8 cellular contexts compared by ENCODE assay signal in genomic region chr19:49639401-49640112, GRCh38. TPM values are rescaled to one million over a fixed set of nuclear protein-coding genes. Genes with fewer than 3 reads are reported as not detected.
DNase-seq lines count a peak whose midpoint lies in the region; ATAC-seq and TF ChIP-seq lines count a peak whose summit lies in the region.

No MANE protein-coding gene starts in this region.

- TF ChIP-seq RAD21 in neural cell (conservative IDR thresholded peaks at IDR 0.05), result no peak

- H3K9ac ChIP-seq in BLaER1 treated with 17β-estradiol and CSF1 and Interleukin-3, amounts not matched to agents 10 nM and 100 nM, result peak overlapping the region; percentile 69 to 88 (median 80)
- H3K9ac ChIP-seq in neural cell (ENCODE audit: low read length), result peak overlapping the region; percentile 48

- peaks cover 49 to 81% (median 79%) of the 10 kb centered on the region in 10 experiments for H3K4me1 ChIP-seq in BLaER1 treated with 17β-estradiol and CSF1 and Interleukin-3, amounts not matched to agents 10 nM and 100 nM
- H3K4me1 ChIP-seq in ectodermal cell (ENCODE audit: control insufficient read depth, insufficient read depth, low read length), result peaks cover 39% of the 10 kb centered on the region

- peaks cover under 1 to 25% (median 5%) of the 10 kb centered on the region in 11 experiments; a peak in 17 of 22 replicates for H3K36me3 ChIP-seq in BLaER1 treated with 17β-estradiol and CSF1 and Interleukin-3, amounts not matched to agents 10 nM and 100 nM
- no peaks in the 10 kb centered on the region for H3K36me3 ChIP-seq in ectodermal cell (ENCODE audit: control insufficient read depth, insufficient read depth, low read length)
- no peaks in the 10 kb centered on the region for H3K36me3 ChIP-seq in neural cell (ENCODE audit: insufficient read depth, low read length)

- H3F3A ChIP-seq in neural cell (ENCODE audit: insufficient read depth, low read length, poor library complexity, severe bottlenecking), result peaks cover 5% of the 10 kb centered on the region

- DNase-seq in NCI-H69 (lab: John Stamatoyannopoulos, UW), result peak; percentile 43
- no peak for DNase-seq in globus pallidus (ENCODE audit: low spot score)
- DNase-seq in UCSD-AML1 (lab: John Stamatoyannopoulos, UW; ENCODE audit: unreplicated experiment), result no peak
- no peak for DNase-seq in activated CD4-positive, alpha-beta T cell treated with anti-CD3 and anti-CD28 coated beads for 48 hours

- H3K79me2 ChIP-seq in neural cell (replicated peaks; ENCODE audit: insufficient read depth, low read length), result peaks cover 23% of the 10 kb centered on the region

- no peak for TF ChIP-seq CTCF in neural cell (IDR thresholded peaks at IDR 0.05; ENCODE audit: poor library complexity, severe bottlenecking)

- ATAC-seq in HG02938 (IDR thresholded peaks at IDR 0.05; ENCODE audit: unreplicated experiment), result no peak

- 6 to 7% methylated on average over 31 of the region's 31 CpGs for WGBS in ectodermal cell, 2 experiments

- H3K9me3 ChIP-seq in BLaER1 treated with 17β-estradiol and CSF1 and Interleukin-3, amounts not matched to agents 10 nM and 100 nM (replicated peaks in 1 of 11), result no peaks in the 10 kb centered on the region
- no peaks in the 10 kb centered on the region for H3K9me3 ChIP-seq in ectodermal cell (ENCODE audit: control insufficient read depth, low read length)
- no peaks in the 10 kb centered on the region for H3K9me3 ChIP-seq in neural cell (ENCODE audit: low read length)

- no peaks in the 10 kb centered on the region for H3K27me3 ChIP-seq in BLaER1 treated with 17β-estradiol and CSF1 and Interleukin-3, amounts not matched to agents 10 nM and 100 nM
- H3K27me3 ChIP-seq in ectodermal cell (ENCODE audit: control insufficient read depth, insufficient read depth, low read length, poor library complexity, severe bottlenecking), result peaks cover 4% of the 10 kb centered on the region
- H3K27me3 ChIP-seq in neural cell (ENCODE audit: insufficient read depth, low read depth, low read length), result no peaks in the 10 kb centered on the region

- H4K20me1 ChIP-seq in BLaER1 treated with 17β-estradiol and CSF1 and Interleukin-3, amounts not matched to agents 10 nM and 100 nM, result peaks cover 0 to 12% (median 3%) of the 10 kb centered on the region in 11 experiments; a peak in 13 of 22 replicates
- H4K20me1 ChIP-seq in neural cell (ENCODE audit: insufficient read depth), result no peaks in the 10 kb centered on the region

- no peaks in the 10 kb centered on the region for H3K9me2 ChIP-seq in neural cell (ENCODE audit: insufficient read depth, low read length)

- TF ChIP-seq EP300 in neural cell (conservative IDR thresholded peaks at IDR 0.05; ENCODE audit: poor library complexity, severe bottlenecking), result no peak

- no peak overlapping the region for H2AFZ ChIP-seq in neural cell (ENCODE audit: low read depth, low read length)

- peak overlapping the region; percentile 56 to 92 (median 66) for H3K4me3 ChIP-seq in BLaER1 treated with 17β-estradiol and CSF1 and Interleukin-3, amounts not matched to agents 10 nM and 100 nM
- H3K4me3 ChIP-seq in ectodermal cell (ENCODE audit: insufficient read depth, low read depth, low read length) (peak overlapping the region; percentile 32), neural cell (ENCODE audit: low read length) (peak overlapping the region; percentile 76)

- H3K4me2 ChIP-seq in BLaER1 treated with 17β-estradiol and CSF1 and Interleukin-3, amounts not matched to agents 10 nM and 100 nM, result peak overlapping the region; percentile 85 to 100 (median 98)
- H3K4me2 ChIP-seq in neural cell (ENCODE audit: low read length), result no peak overlapping the region

- H3K27ac ChIP-seq in BLaER1 treated with 17β-estradiol and CSF1 and Interleukin-3, amounts not matched to agents 10 nM and 100 nM, result peak overlapping the region; percentile 53 to 76 (median 70); a peak in 20 of 22 replicates
- H3K27ac ChIP-seq in ectodermal cell (ENCODE audit: insufficient read depth, low read depth, low read length, poor library complexity, severe bottlenecking) (no peak overlapping the region), neural cell (ENCODE audit: low read length) (no peak overlapping the region)

TF ChIP-seq in neural cell, 6 proteins besides CTCF, POLR2A, EP300 and RAD21:
- TF ChIP-seq POLR2AphosphoS5 (IDR thresholded peaks at IDR 0.05) (no peak), REST (IDR thresholded peaks at IDR 0.05; ENCODE audit: borderline replicate concordance) (no peak), EZH2 (IDR thresholded peaks at IDR 0.05; ENCODE audit: borderline replicate concordance, insufficient read depth, low read length, poor library complexity, severe bottlenecking) (no peak), MXI1 (conservative IDR thresholded peaks at IDR 0.05; ENCODE audit: poor library complexity, severe bottlenecking) (no peak), TAF1 (IDR thresholded peaks at IDR 0.05; ENCODE audit: low read depth) (no peak), SMC3 (conservative IDR thresholded peaks at IDR 0.05; ENCODE audit: poor library complexity) (no peak)
TF ChIP-seq in neural cell: peak in this region for 0.

RNA-seq across cellular contexts. Expression of gene RRAS, which starts 0.4 kb away (rescaled TPM):
- 18.0 TPM for polyA plus RNA-seq in ectodermal cell (2013, experiment 1 of 4)
- 22.6 TPM for polyA plus RNA-seq in ectodermal cell (2013, experiment 2 of 4)
- polyA plus RNA-seq in ectodermal cell (2013, experiment 3 of 4), result 23.9 TPM
- polyA plus RNA-seq in ectodermal cell (2013, experiment 4 of 4), result 26.1 TPM
- 1.2 TPM in 1 of 2 replicates, not detected in the other for polyA plus RNA-seq in neural cell
- polyA minus RNA-seq in neural cell, result 0.73 TPM in 1 of 2 replicates, not detected in the other

RNA-seq across cellular contexts. Expression of gene SCAF1, which starts 2.5 kb away (rescaled TPM):
- 68.2 TPM for polyA plus RNA-seq in ectodermal cell (2013, experiment 1 of 4)
- 74.4 TPM for polyA plus RNA-seq in ectodermal cell (2013, experiment 2 of 4)
- polyA plus RNA-seq in ectodermal cell (2013, experiment 3 of 4), result 46.6 TPM
- polyA plus RNA-seq in ectodermal cell (2013, experiment 4 of 4), result 47.8 TPM
- polyA plus RNA-seq in neural cell, result 11.9 and 12.8 TPM in 2 replicates
- 24.8 and 30.4 TPM in 2 replicates for polyA minus RNA-seq in neural cell

RNA-seq across cellular contexts. Expression of gene IRF3, which starts 26.1 kb away (rescaled TPM):
- polyA plus RNA-seq in ectodermal cell (2013, experiment 1 of 4), result 106 TPM
- polyA plus RNA-seq in ectodermal cell (2013, experiment 2 of 4), result 108 TPM
- 84.3 TPM for polyA plus RNA-seq in ectodermal cell (2013, experiment 3 of 4)
- polyA plus RNA-seq in ectodermal cell (2013, experiment 4 of 4), result 78.5 TPM
- polyA plus RNA-seq in neural cell, result 31.3 and 39.4 TPM in 2 replicates
- polyA minus RNA-seq in neural cell, result 16.6 TPM in 2 replicates

RNA-seq across cellular contexts. Expression of gene BCL2L12, which starts 26.2 kb away (rescaled TPM):
- polyA plus RNA-seq in ectodermal cell (2013, experiment 1 of 4), result 111 TPM
- polyA plus RNA-seq in ectodermal cell (2013, experiment 2 of 4), result 104 TPM
- polyA plus RNA-seq in ectodermal cell (2013, experiment 3 of 4), result 111 TPM
- polyA plus RNA-seq in ectodermal cell (2013, experiment 4 of 4), result 129 TPM
- polyA plus RNA-seq in neural cell, result 1.1 TPM in 1 of 2 replicates, not detected in the other
- polyA minus RNA-seq in neural cell, result not detected in 2 replicates

RNA-seq across cellular contexts. Expression of gene PRMT1, which starts 37.5 kb away (rescaled TPM):
- polyA plus RNA-seq in ectodermal cell (2013, experiment 1 of 4), result 541 TPM
- 508 TPM for polyA plus RNA-seq in ectodermal cell (2013, experiment 2 of 4)
- 488 TPM for polyA plus RNA-seq in ectodermal cell (2013, experiment 3 of 4)
- 532 TPM for polyA plus RNA-seq in ectodermal cell (2013, experiment 4 of 4)
- polyA plus RNA-seq in neural cell, result 610 and 682 TPM in 2 replicates
- polyA minus RNA-seq in neural cell, result 347 and 408 TPM in 2 replicates

Comparison
In these comparisons a context has a peak if more than half of its experiments do, and no peak if none do; other contexts are left out.
1. H3K27ac ChIP-seq: peak in BLaER1 treated with 17β-estradiol and CSF1 and Interleukin-3, amounts not matched to agents 10 nM and 100 nM (11 of 11); none in ectodermal cell (single experiment) and neural cell (single experiment).
2. Peak in every context shown above with its lines, with median percentiles within 50 percentile points of each other: H3K4me3 ChIP-seq.